Comparison of ENCODE assay signal across 21 cellular contexts in genomic region chr13:46775385-46776065, GRCh38. TPM values are rescaled to one million over a fixed set of nuclear protein-coding genes. Genes with fewer than 3 reads are reported as not detected.
DNase-seq lines count a peak whose midpoint lies in the region; ATAC-seq, FAIRE-seq and TF ChIP-seq lines count a peak whose summit lies in the region.
"Had no signal": no experiment of that assay in that cellular context is flagged by ENCODE, and none has a peak within 500 bp of the region (broad histone marks: within the 10 kb centered on the region; RNA-seq: fewer than 3 reads in every experiment).

No MANE protein-coding gene starts in this region.

- TF ChIP-seq EP300 in esophagus muscularis mucosa (IDR thresholded peaks at IDR 0.05), result no peak

- no peaks in the 10 kb centered on the region for H3K9me3 ChIP-seq in esophagus muscularis mucosa
- no peaks in the 10 kb centered on the region for H3K9me3 ChIP-seq in thoracic aorta
- no peaks in the 10 kb centered on the region for H3K9me3 ChIP-seq in lower lobe of right lung
- H3K9me3 ChIP-seq: BLaER1 treated with 17β-estradiol and CSF1 and Interleukin-3, amounts not matched to agents 10 nM and 100 nM had no signal

- H3K36me3 ChIP-seq in esophagus muscularis mucosa (peaks cover 10 to 90% (median 52%) of the 10 kb centered on the region in 4 donors), thoracic aorta (peaks cover 4% of the 10 kb centered on the region), lower lobe of right lung (peaks cover 92% of the 10 kb centered on the region)

- peak; percentile 33 for FAIRE-seq in GM19239 (lab: Jason Lieb, UNC)
- FAIRE-seq: GM12878, HepG2 had no signal

- no peaks in the 10 kb centered on the region for H3K27me3 ChIP-seq in esophagus muscularis mucosa
- H3K27me3 ChIP-seq in thoracic aorta (replicated peaks; ENCODE audit: insufficient read depth), result no peaks in the 10 kb centered on the region
- no peaks in the 10 kb centered on the region for H3K27me3 ChIP-seq in lower lobe of right lung (ENCODE audit: low read depth)
- H3K27me3 ChIP-seq: BLaER1 treated with 17β-estradiol and CSF1 and Interleukin-3, amounts not matched to agents 10 nM and 100 nM had no signal

- no peak for DNase-seq in GM19239 (ENCODE audit: insufficient read length, low spot score)
- DNase-seq in NCI-H82 treated with DMSO at 0.1 percent for 48 hours (lab: John Stamatoyannopoulos, UW; ENCODE audit: unreplicated experiment), result peak; percentile 41
- no peak for DNase-seq in esophagus muscularis mucosa (ENCODE audit: extremely low spot score)
- no peak for DNase-seq in thoracic aorta (ENCODE audit: low spot score)
- DNase-seq in stimulated activated naive CD8-positive, alpha-beta T cell treated with anti-CD3 and anti-CD28 coated beads, Interleukin-15, Interleukin-2, amounts not matched to agents 100 U/mL and 50 U/mL, for 24 hours, result no peak
- no peak for DNase-seq in lower lobe of right lung
- no peak for DNase-seq in COR-L47 (lab: John Stamatoyannopoulos, UW)
- DNase-seq: CD8-positive, alpha-beta T cell; DMS53; EL; KBM-7; NCI-H1105; NCI-H1694; NCI-H2081 treated with DMSO at 0.1 percent for 48 hours; NCI-H510A; NCI-H748 treated with DMSO at 0.1 percent for 48 hours; OCI-M1; SIG-M5 had no signal

- H3K4me1 ChIP-seq in esophagus muscularis mucosa (peaks cover 0 to 46% (median 41%) of the 10 kb centered on the region in 4 donors), thoracic aorta (ENCODE audit: control insufficient read depth in 1 of 2, low read depth in 2 of 2) (peaks cover 41 to 76% of the 10 kb centered on the region in 2 donors), lower lobe of right lung (no peaks in the 10 kb centered on the region)
- H3K4me1 ChIP-seq: BLaER1 treated with 17β-estradiol and CSF1 and Interleukin-3, amounts not matched to agents 10 nM and 100 nM had no signal

- ATAC-seq in thoracic aorta (ENCODE audit: insufficient number of reproducible peaks, low FRiP score, low read depth) (peak; percentile 15), lower lobe of right lung (no peak)
- ATAC-seq in stimulated activated naive CD8-positive, alpha-beta T cell treated with anti-CD3 and anti-CD28 coated beads, Interleukin-15, Interleukin-2, amounts not matched to agents 100 U/mL and 50 U/mL, for 24 hours, result no peak
- ATAC-seq: CD8-positive, alpha-beta T cell; GM12878; HepG2 had no signal

- H3K27ac ChIP-seq in esophagus muscularis mucosa (replicated peaks in 1 of 4) (peak overlapping the region; percentile 20 to 53 (median 44)), thoracic aorta (peak overlapping the region; percentile 82 to 84), lower lobe of right lung (no peak overlapping the region)
- H3K27ac ChIP-seq: BLaER1 treated with 17β-estradiol and CSF1 and Interleukin-3, amounts not matched to agents 10 nM and 100 nM had no signal

- WGBS in esophagus muscularis mucosa, result 73% methylated on average over 6 of the region's 6 CpGs

- TF ChIP-seq CTCF in esophagus muscularis mucosa (IDR thresholded peaks at IDR 0.05) (no peak), thoracic aorta (IDR thresholded peaks at IDR 0.05) (no peak), lower lobe of right lung (IDR thresholded peaks at IDR 0.05) (no peak)

- intact Hi-C loops in esophagus muscularis mucosa (cut with DNase I) (no loop called here), lower lobe of right lung (cut with DNase I) (no loop called here)

- TF ChIP-seq POLR2A in esophagus muscularis mucosa (IDR thresholded peaks at IDR 0.05; ENCODE audit: low read depth), result no peak

- H3K4me3 ChIP-seq in esophagus muscularis mucosa (no peak overlapping the region), thoracic aorta (peak overlapping the region; percentile 14), lower lobe of right lung (no peak overlapping the region)
- H3K4me3 ChIP-seq: BLaER1 treated with 17β-estradiol and CSF1 and Interleukin-3, amounts not matched to agents 10 nM and 100 nM; GM12878 had no signal

RNA-seq across cellular contexts. Expression of gene ESD, which starts 21.4 kb away (rescaled TPM):
- 100 to 1,000 TPM; 115 to 150 (median 129) TPM for total RNA-seq in esophagus muscularis mucosa
- total RNA-seq in thoracic aorta, result 100 to 1,000 TPM; 114 to 119 TPM
- 94.6 TPM for total RNA-seq in lower lobe of right lung
